Comparison of ENCODE assay signal across 9 cellular contexts in the genomic region with DNA sequence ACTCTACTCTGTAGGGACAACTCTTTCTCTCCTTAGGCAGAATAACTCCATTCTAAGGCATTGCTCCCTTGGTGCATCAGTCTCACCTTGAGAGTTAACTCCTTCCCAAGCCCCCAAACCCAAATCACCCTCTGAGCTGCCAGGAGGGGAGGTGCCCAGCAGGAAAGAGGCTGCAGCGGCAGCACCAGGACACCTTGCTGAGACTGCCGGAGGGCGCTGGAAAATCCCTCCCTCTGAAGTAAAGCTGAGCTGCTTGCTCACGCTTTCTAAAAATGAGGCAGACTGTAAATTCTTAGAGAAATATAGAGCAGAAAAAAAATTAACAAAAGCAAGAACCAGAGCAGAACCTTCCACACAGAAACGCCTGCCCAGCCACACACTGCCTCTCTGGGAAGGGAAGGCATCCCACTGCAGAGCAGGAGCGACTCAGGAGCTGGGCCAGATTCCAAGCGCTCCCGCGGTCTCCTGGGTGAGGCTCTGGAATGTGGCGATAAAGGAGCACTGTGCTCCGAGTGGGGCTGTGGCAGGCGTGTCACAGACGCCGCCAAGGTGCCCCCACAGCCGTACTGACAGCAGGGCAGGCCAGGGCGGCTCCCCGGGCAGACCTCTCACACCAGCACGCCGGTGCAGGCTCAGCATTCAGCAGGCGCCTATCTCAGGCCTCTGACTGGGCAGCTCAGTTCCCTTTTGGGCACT.
DNase-seq lines count a peak whose midpoint lies in the region; ATAC-seq and TF ChIP-seq lines count a peak whose summit lies in the region.
"Had no signal": no experiment of that assay in that cellular context is flagged by ENCODE, and none has a peak within 500 bp of the region (broad histone marks: within the 10 kb centered on the region; RNA-seq: fewer than 3 reads in every experiment).

No MANE protein-coding gene starts in this region.

- no peaks in the 10 kb centered on the region for H3K36me3 Mint-ChIP-seq in neural crest cell (ENCODE audit: low read depth)
- H3K36me3 Mint-ChIP-seq: CD8-positive, alpha-beta memory T cell had no signal

- H3K27me3 Mint-ChIP-seq in neural crest cell (ENCODE audit: low read depth): peaks cover 3% of the 10 kb centered on the region

- DNase-seq in AG20443 (ENCODE audit: low spot score): peak; percentile 41
- peak; percentile 75 for DNase-seq in RWPE2 (ENCODE audit: low spot score)
- DNase-seq in fibroblast of the aortic adventitia (ENCODE audit: low read depth): peak; percentile 82
- peak; percentile 42 for DNase-seq in neural crest cell (ENCODE audit: low read depth, low spot score)
- no peak for DNase-seq in GM19240 (ENCODE audit: insufficient read length, low spot score)
- no peak for DNase-seq in NCI-H2227 (lab: John Stamatoyannopoulos, UW; ENCODE audit: unreplicated experiment)
- no peak for DNase-seq in NCI-H1930 (lab: John Stamatoyannopoulos, UW)
- DNase-seq: CD8-positive, alpha-beta memory T cell had no signal

- H3K9me3 ChIP-seq in RWPE2 (ENCODE audit: severe bottlenecking): no peaks in the 10 kb centered on the region

- peaks cover 35% of the 10 kb centered on the region for H3K4me1 Mint-ChIP-seq in neural crest cell
- H3K4me1 Mint-ChIP-seq: CD8-positive, alpha-beta memory T cell had no signal

- peak overlapping the region; percentile 22 for H3K4me3 Mint-ChIP-seq in neural crest cell
- H3K4me3 Mint-ChIP-seq: CD8-positive, alpha-beta memory T cell had no signal

- peaks cover 21% of the 10 kb centered on the region for H3K4me1 ChIP-seq in RWPE2 (ENCODE audit: insufficient read depth, poor library complexity, severe bottlenecking)

- H3K27ac Mint-ChIP-seq in neural crest cell (ENCODE audit: unreplicated experiment): no peak overlapping the region
- H3K27ac Mint-ChIP-seq: CD8-positive, alpha-beta memory T cell had no signal

- H3K9me3 Mint-ChIP-seq in neural crest cell: no peaks in the 10 kb centered on the region

- no peaks in the 10 kb centered on the region for H3K27me3 ChIP-seq in RWPE2 (ENCODE audit: insufficient read depth, poor library complexity, severe bottlenecking)

- H3K4me3 ChIP-seq in RWPE2 (ENCODE audit: severe bottlenecking) (no peak overlapping the region), fibroblast of the aortic adventitia (ENCODE audit: low read depth, low read length) (no peak overlapping the region)

- peaks cover 10% of the 10 kb centered on the region; the same call in 1 of the 2 replicates for H3K36me3 ChIP-seq in RWPE2 (ENCODE audit: low read depth)

- TF ChIP-seq CTCF in RWPE2 (IDR thresholded peaks at IDR 0.05; ENCODE audit: poor library complexity, severe bottlenecking) (no peak), fibroblast of the aortic adventitia (IDR thresholded peaks at IDR 0.05; ENCODE audit: insufficient read depth, low read length) (no peak), neural crest cell (conservative IDR thresholded peaks at IDR 0.05) (no peak)

- ATAC-seq in RWPE2 (ENCODE audit: low read depth): peak; percentile 89
- ATAC-seq in GM21447 (IDR thresholded peaks at IDR 0.05; ENCODE audit: unreplicated experiment): no peak

- peak overlapping the region; percentile 49 for H3K27ac ChIP-seq in RWPE2 (ENCODE audit: poor library complexity, severe bottlenecking)

Comparison
In these comparisons a context has a peak if more than half of its experiments do, and no peak if none do; other contexts are left out.
1. DNase-seq: peak in AG20443 (single experiment), RWPE2 (single experiment), fibroblast of the aortic adventitia (single experiment) and neural crest cell (single experiment); none in GM19240 (single experiment), NCI-H2227 (single experiment) and NCI-H1930 (0 of 2).